In the genomic region with DNA sequence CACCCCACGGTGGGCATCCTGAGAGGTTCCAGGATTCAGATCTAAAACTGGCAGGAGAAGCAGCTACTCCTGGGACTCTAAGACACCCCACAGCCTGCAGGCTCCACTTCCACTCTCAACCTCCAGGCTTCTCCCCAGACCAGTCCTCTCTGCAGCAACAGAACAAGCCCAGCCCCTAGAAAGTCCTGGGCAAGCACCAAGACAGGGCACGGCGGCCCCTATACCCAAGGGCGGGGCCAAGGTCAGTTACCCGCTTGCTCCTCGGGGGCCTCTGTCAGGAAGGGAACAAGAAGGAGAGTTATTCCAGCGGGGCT, we compare ENCODE assay signal across 10 cellular contexts.
DNase-seq lines count a peak whose midpoint lies in the region; ATAC-seq and TF ChIP-seq lines count a peak whose summit lies in the region.
"Had no signal": no experiment of that assay in that cellular context is flagged by ENCODE, and none has a peak within 500 bp of the region (broad histone marks: within the 10 kb centered on the region; RNA-seq: fewer than 3 reads in every experiment).

No MANE protein-coding gene starts in this region.

- no peak overlapping the region for H3K9ac ChIP-seq in HCT116 (ENCODE audit: low read length)

- no peak overlapping the region for H3K4me3 ChIP-seq in HCT116 (replicated peaks in 1 of 2; ENCODE audit: low read depth in 1 of 2, low read length in 2 of 2)
- H3K4me3 ChIP-seq in body of pancreas = no peak overlapping the region

- no peak overlapping the region for H3K4me3 Mint-ChIP-seq in nephron
- H3K4me3 Mint-ChIP-seq: activated naive CD4-positive, alpha-beta T cell treated with anti-CD3 and anti-CD28 coated beads, Interleukin-2, amount 50 U/mL, for 24 hours; T-helper 2 cell treated with Interferon-gamma antibody and Interleukin-4, amounts not matched to agents 5 μg/mL and 100 μg/mL, for 36 hours had no signal

- DNase-seq in DMS 273 (lab: John Stamatoyannopoulos, UW; ENCODE audit: unreplicated experiment) (peak; percentile 67), DMS 273 treated with DMSO at 0.1 percent for 48 hours (lab: John Stamatoyannopoulos, UW) (no peak), HCT116 (ENCODE audit: low read depth, low spot score) (no peak), body of pancreas (no peak), globus pallidus (ENCODE audit: low spot score) (no peak), germinal center (ENCODE audit: low spot score) (no peak), DMS153 (lab: John Stamatoyannopoulos, UW) (no peak)

- BruUV-seq in HCT116 (replicated peaks; lab: Mats Ljungman, UMichigan) = no TSS peak

- ATAC-seq in HCT116 (peak; percentile 52), body of pancreas (peak; percentile 13)

- peaks cover 3% of the 10 kb centered on the region for H3K27me3 Mint-ChIP-seq in nephron (ENCODE audit: low read depth)
- H3K27me3 Mint-ChIP-seq: activated naive CD4-positive, alpha-beta T cell treated with anti-CD3 and anti-CD28 coated beads, Interleukin-2, amount 50 U/mL, for 24 hours had no signal

- H3K27me3 ChIP-seq in HCT116 (ENCODE audit: insufficient read depth, low read length) (no peaks in the 10 kb centered on the region), body of pancreas (no peaks in the 10 kb centered on the region)

- H3K9me2 ChIP-seq in HCT116 (ENCODE audit: insufficient read depth) = no peaks in the 10 kb centered on the region

- intact Hi-C loops in HCT116 (cut with micrococcal nuclease) = loop anchor here (1.0 to 10.0 kb wide), 2 partner anchors 152 to 353 kb away; no protein-coding TSS in a partner anchor
- intact Hi-C loops in body of pancreas (cut with DNase I) = no loop called here

- H3K79me2 ChIP-seq in HCT116 (ENCODE audit: insufficient read depth, low read length) = no peaks in the 10 kb centered on the region

- peaks cover 22% of the 10 kb centered on the region for H3K36me3 Mint-ChIP-seq in nephron (ENCODE audit: low read depth)
- H3K36me3 Mint-ChIP-seq: activated naive CD4-positive, alpha-beta T cell treated with anti-CD3 and anti-CD28 coated beads, Interleukin-2, amount 50 U/mL, for 24 hours had no signal

- no peaks in the 10 kb centered on the region; the same call in 1 of the 2 replicates for H4K20me1 ChIP-seq in HCT116 (ENCODE audit: insufficient read depth)

- H3K27ac Mint-ChIP-seq in nephron = no peak overlapping the region
- H3K27ac Mint-ChIP-seq: activated naive CD4-positive, alpha-beta T cell treated with anti-CD3 and anti-CD28 coated beads, Interleukin-2, amount 50 U/mL, for 24 hours; T-helper 2 cell treated with Interferon-gamma antibody and Interleukin-4, amounts not matched to agents 5 μg/mL and 100 μg/mL, for 36 hours had no signal

- H3K4me1 ChIP-seq in HCT116 (ENCODE audit: control insufficient read depth in 1 of 2, insufficient read depth in 2 of 2, low read length in 2 of 2) (0 out of 4 replicates have a peak, but pooled peaks cover 0 to 3% of the 10 kb centered on the region in 2 experiments), body of pancreas (peaks cover 7% of the 10 kb centered on the region)

- peaks cover 29% of the 10 kb centered on the region for H3K4me1 Mint-ChIP-seq in nephron

- 0 out of 4 replicates have a peak, but pooled peaks cover 0 to 2% of the 10 kb centered on the region in 2 experiments for H3K36me3 ChIP-seq in HCT116 (ENCODE audit: control insufficient read depth in 1 of 2, insufficient read depth in 2 of 2, low read length in 2 of 2)
- H3K36me3 ChIP-seq in body of pancreas (replicated peaks in 1 of 2; ENCODE audit: insufficient read depth in 1 of 2, low read depth in 2 of 2) = peaks cover 0 to 23% of the 10 kb centered on the region in 2 donors

- H3K4me2 ChIP-seq in HCT116 (ENCODE audit: low read length) = no peak overlapping the region

- WGBS in body of pancreas, 2 donors = 47 to 50% methylated on average over 3 to 7 of the region's 7 CpGs

- H2AFZ ChIP-seq in HCT116 (ENCODE audit: low read depth, low read length, poor library complexity, severe bottlenecking) = no peak overlapping the region

- CTCF ChIA-PET in HCT116 (lab: Charles Lee) = interaction anchor here (0.5 to 4.2 kb wide), 43 partner anchors 8 to 975 kb away, joined by 3 to 222 read pairs (median 4); a partner anchor contains a TSS

- RAD21 ChIA-PET in HCT116 (lab: Charles Lee; ENCODE audit: low non-redundant PET in 1 of 2, low total read pairs in 2 of 2, uncharacterized antibody in 2 of 2, unreplicated experiment in 2 of 2) = interaction anchor here (0.6 to 2.1 kb wide), 8 partner anchors 20 to 391 kb away, joined by 3 to 21 read pairs (median 4); a partner anchor contains a TSS

- no peak for TF ChIP-seq POLR2A in HCT116 (IDR thresholded peaks at IDR 0.05; ENCODE audit: borderline replicate concordance, extremely low read depth, insufficient read depth, insufficient read length)
- TF ChIP-seq POLR2A in body of pancreas (IDR thresholded peaks at IDR 0.05) = no peak

- H3K27ac ChIP-seq in HCT116 (ENCODE audit: low read depth, low read length) (no peak overlapping the region), body of pancreas (no peak overlapping the region)

- TF ChIP-seq CTCF in HCT116 (IDR thresholded peaks at IDR 0.05 in 2 of 3, conservative IDR thresholded peaks at IDR 0.05 in 1 of 3; ENCODE audit: borderline replicate concordance in 1 of 3, insufficient read depth in 1 of 3, low read depth in 2 of 3, low read length in 2 of 3) (no peak), body of pancreas (IDR thresholded peaks at IDR 0.05) (no peak), nephron (IDR thresholded peaks at IDR 0.05; ENCODE audit: unreplicated experiment in 3 of 3) (peak in 2 of 3 experiments; percentile 4 to 34)

- H3K9me3 ChIP-seq in HCT116 (ENCODE audit: control insufficient read depth in 1 of 2, insufficient read depth in 1 of 2, low read depth in 1 of 2, low read length in 2 of 2) = no peaks in the 10 kb centered on the region
- no peaks in the 10 kb centered on the region for H3K9me3 ChIP-seq in body of pancreas

- no peaks in the 10 kb centered on the region for H3K9me3 Mint-ChIP-seq in nephron
- H3K9me3 Mint-ChIP-seq: activated naive CD4-positive, alpha-beta T cell treated with anti-CD3 and anti-CD28 coated beads, Interleukin-2, amount 50 U/mL, for 24 hours; T-helper 2 cell treated with Interferon-gamma antibody and Interleukin-4, amounts not matched to agents 5 μg/mL and 100 μg/mL, for 36 hours had no signal

- no peak for TF ChIP-seq RAD21 in HCT116 (IDR thresholded peaks at IDR 0.05; ENCODE audit: low read depth)

- POLR2A ChIA-PET in HCT116 (lab: Charles Lee) = interaction anchor here (1.2 to 2.6 kb wide), 2 partner anchors 152 to 166 kb away, joined by 4 to 10 read pairs; a partner anchor contains a TSS

TF ChIP-seq in HCT116, 20 proteins besides CTCF, POLR2A, EP300 and RAD21:
- TF ChIP-seq SRF (IDR thresholded peaks at IDR 0.05; ENCODE audit: low read depth) (no peak), SIN3A (IDR thresholded peaks at IDR 0.05; ENCODE audit: low read depth) (no peak), POLR2AphosphoS5 (IDR thresholded peaks at IDR 0.05; ENCODE audit: low read depth, low read length) (no peak), YY1 (IDR thresholded peaks at IDR 0.05; ENCODE audit: extremely low read depth, insufficient replicate concordance, low read depth, low read length) (no peak), EZH2phosphoT487 (IDR thresholded peaks at IDR 0.05; ENCODE audit: borderline replicate concordance) (no peak), CBX3 (IDR thresholded peaks at IDR 0.05; ENCODE audit: low read depth) (no peak), FOSL1 (IDR thresholded peaks at IDR 0.05; ENCODE audit: low read depth) (no peak), EZH2 (IDR thresholded peaks at IDR 0.05) (no peak), CEBPB (IDR thresholded peaks at IDR 0.05; ENCODE audit: low read depth) (no peak)
- TF ChIP-seq, protein P1, sequence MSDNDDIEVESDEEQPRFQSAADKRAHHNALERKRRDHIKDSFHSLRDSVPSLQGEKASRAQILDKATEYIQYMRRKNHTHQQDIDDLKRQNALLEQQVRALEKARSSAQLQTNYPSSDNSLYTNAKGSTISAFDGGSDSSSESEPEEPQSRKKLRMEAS (IDR thresholded peaks at IDR 0.05) = no peak
- TF ChIP-seq, protein P2, sequence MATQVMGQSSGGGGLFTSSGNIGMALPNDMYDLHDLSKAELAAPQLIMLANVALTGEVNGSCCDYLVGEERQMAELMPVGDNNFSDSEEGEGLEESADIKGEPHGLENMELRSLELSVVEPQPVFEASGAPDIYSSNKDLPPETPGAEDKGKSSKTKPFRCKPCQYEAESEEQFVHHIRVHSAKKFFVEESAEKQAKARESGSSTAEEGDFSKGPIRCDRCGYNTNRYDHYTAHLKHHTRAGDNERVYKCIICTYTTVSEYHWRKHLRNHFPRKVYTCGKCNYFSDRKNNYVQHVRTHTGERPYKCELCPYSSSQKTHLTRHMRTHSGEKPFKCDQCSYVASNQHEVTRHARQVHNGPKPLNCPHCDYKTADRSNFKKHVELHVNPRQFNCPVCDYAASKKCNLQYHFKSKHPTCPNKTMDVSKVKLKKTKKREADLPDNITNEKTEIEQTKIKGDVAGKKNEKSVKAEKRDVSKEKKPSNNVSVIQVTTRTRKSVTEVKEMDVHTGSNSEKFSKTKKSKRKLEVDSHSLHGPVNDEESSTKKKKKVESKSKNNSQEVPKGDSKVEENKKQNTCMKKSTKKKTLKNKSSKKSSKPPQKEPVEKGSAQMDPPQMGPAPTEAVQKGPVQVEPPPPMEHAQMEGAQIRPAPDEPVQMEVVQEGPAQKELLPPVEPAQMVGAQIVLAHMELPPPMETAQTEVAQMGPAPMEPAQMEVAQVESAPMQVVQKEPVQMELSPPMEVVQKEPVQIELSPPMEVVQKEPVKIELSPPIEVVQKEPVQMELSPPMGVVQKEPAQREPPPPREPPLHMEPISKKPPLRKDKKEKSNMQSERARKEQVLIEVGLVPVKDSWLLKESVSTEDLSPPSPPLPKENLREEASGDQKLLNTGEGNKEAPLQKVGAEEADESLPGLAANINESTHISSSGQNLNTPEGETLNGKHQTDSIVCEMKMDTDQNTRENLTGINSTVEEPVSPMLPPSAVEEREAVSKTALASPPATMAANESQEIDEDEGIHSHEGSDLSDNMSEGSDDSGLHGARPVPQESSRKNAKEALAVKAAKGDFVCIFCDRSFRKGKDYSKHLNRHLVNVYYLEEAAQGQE (IDR thresholded peaks at IDR 0.05; ENCODE audit: low read depth) = no peak
- TF ChIP-seq, protein P3, sequence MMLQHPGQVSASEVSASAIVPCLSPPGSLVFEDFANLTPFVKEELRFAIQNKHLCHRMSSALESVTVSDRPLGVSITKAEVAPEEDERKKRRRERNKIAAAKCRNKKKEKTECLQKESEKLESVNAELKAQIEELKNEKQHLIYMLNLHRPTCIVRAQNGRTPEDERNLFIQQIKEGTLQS (IDR thresholded peaks at IDR 0.05) = no peak

Comparison
In these comparisons a context has a peak if more than half of its experiments do, and no peak if none do; other contexts are left out.
1. CTCF ChIP-seq: peak in nephron (2 of 3); none in HCT116 (0 of 3) and body of pancreas (0 of 7).